Comparison of ENCODE assay signal across 9 cellular contexts in the genomic region with DNA sequence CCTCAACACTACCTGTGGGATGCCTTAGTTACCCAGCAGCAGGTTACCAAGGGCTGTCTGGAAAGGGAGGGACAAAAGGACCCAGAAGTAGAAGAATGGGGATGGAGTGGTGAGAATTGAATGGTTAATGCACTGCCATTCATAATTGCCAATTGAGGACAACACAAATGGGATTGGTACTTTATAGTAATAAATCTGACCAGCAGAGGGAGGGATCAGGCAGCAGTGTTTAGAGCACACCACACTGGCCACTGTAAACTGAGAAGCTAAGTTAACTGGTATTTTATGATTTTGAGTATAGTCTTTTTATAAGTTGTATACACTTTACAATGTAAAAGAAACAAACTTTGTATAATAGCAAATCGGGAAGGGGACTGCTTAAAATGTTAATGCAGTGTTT. TPM values are rescaled to one million over a fixed set of nuclear protein-coding genes. Genes with fewer than 3 reads are reported as not detected.
A peak's percentile ranks its signal among the peaks of the same experiment; 100 is the strongest.
DNase-seq lines count a peak whose midpoint lies in the region; FAIRE-seq and TF ChIP-seq lines count a peak whose summit lies in the region.
"Had no signal": no experiment of that assay in that cellular context is flagged by ENCODE, and none has a peak within 500 bp of the region (broad histone marks: within the 10 kb centered on the region; RNA-seq: fewer than 3 reads in every experiment).

No MANE protein-coding gene starts in this region.

- TF ChIP-seq POLR2A in endothelial cell of umbilical vein (IDR thresholded peaks at IDR 0.05; ENCODE audit: low read depth, low read length) = no peak

- no peaks in the 10 kb centered on the region for H3K4me1 ChIP-seq in endothelial cell of umbilical vein (ENCODE audit: control insufficient read depth, extremely low read depth, insufficient read depth, low read length)

- H2AFZ ChIP-seq in endothelial cell of umbilical vein (ENCODE audit: low read depth, low read length) = no peak overlapping the region

- FAIRE-seq in endothelial cell of umbilical vein (lab: Jason Lieb, UNC) = no peak

- H3K79me2 ChIP-seq in endothelial cell of umbilical vein (ENCODE audit: control insufficient read depth, insufficient read depth, low read length) = no peaks in the 10 kb centered on the region

- no TSS peak for BruUV-seq in endothelial cell of umbilical vein (replicated peaks; lab: Mats Ljungman, UMichigan)

- no peak overlapping the region for H3K9ac ChIP-seq in endothelial cell of umbilical vein (replicated peaks; ENCODE audit: extremely low read depth, insufficient read depth, low read length)

- intact Hi-C loops in endothelial cell of umbilical vein (cut with micrococcal nuclease) = no loop called here

- no peak overlapping the region for H3K4me3 ChIP-seq in endothelial cell of umbilical vein (replicated peaks in 1 of 3; ENCODE audit: insufficient read depth in 1 of 3, low read depth in 1 of 3, low read length in 3 of 3)

- H3K9me3 ChIP-seq in endothelial cell of umbilical vein (replicated peaks; ENCODE audit: control insufficient read depth, insufficient read depth, low read length) = no peaks in the 10 kb centered on the region

- no peak overlapping the region for H3K4me2 ChIP-seq in endothelial cell of umbilical vein (ENCODE audit: insufficient read depth, low read length)

- no peaks in the 10 kb centered on the region for H3K27me3 ChIP-seq in endothelial cell of umbilical vein (ENCODE audit: control insufficient read depth in 2 of 2, insufficient read depth in 2 of 2, low read length in 2 of 2)

- H3K27ac ChIP-seq in endothelial cell of umbilical vein (ENCODE audit: insufficient read depth, low read depth, low read length) = no peak overlapping the region
- H3K27ac ChIP-seq: HL-60 had no signal

- no peaks in the 10 kb centered on the region for H4K20me1 ChIP-seq in endothelial cell of umbilical vein (replicated peaks; ENCODE audit: control insufficient read depth, extremely low read depth, insufficient read depth, low read length)

- peak; percentile 26 to 36 for TF ChIP-seq CTCF in endothelial cell of umbilical vein (IDR thresholded peaks at IDR 0.05; ENCODE audit: extremely low read depth in 1 of 2, insufficient read depth in 1 of 2, low read depth in 1 of 2, low read length in 2 of 2)

- peak; percentile 25 for DNase-seq in AG08396 (ENCODE audit: low spot score)
- DNase-seq in Kasumi-1 (lab: John Stamatoyannopoulos, UW) = peak; percentile 46 to 62
- peak; percentile 26 for DNase-seq in endothelial cell of umbilical vein (ENCODE audit: low read depth, low spot score)
- DNase-seq in NCI-H1694 (lab: John Stamatoyannopoulos, UW) = no peak
- no peak for DNase-seq in COR-L47 (lab: John Stamatoyannopoulos, UW)
- DNase-seq in H4 (ENCODE audit: low spot score) = no peak
- DNase-seq: Calu3; NK-92 treated with Interleukin-12 subunit alpha and Interleukin-12 subunit beta, amount 100 ng/mL, for 24 hours had no signal

- CTCF ChIA-PET in endothelial cell of umbilical vein (lab: Charles Lee) = interaction anchor here (0.5 to 3.4 kb wide), 14 partner anchors 10 to 1267 kb away, joined by 3 to 22 read pairs (median 5); partner anchors contain the start of genes NRGN and TBRG1

- no peaks in the 10 kb centered on the region for H3K9me1 ChIP-seq in endothelial cell of umbilical vein (replicated peaks; ENCODE audit: control insufficient read depth, extremely low read depth, insufficient read depth, low read length)

- POLR2A ChIA-PET in endothelial cell of umbilical vein (lab: Charles Lee) = no interaction called here

- dilution Hi-C loops in endothelial cell of umbilical vein (cut with MboI; ENCODE audit: extremely low pct_ligation_motif_present, low sequenced_read_pairs) = no loop called here

- H3K36me3 ChIP-seq in endothelial cell of umbilical vein (ENCODE audit: control insufficient read depth in 2 of 2, extremely low read depth in 1 of 2, insufficient read depth in 2 of 2, low read length in 2 of 2) = peaks cover 10 to 24% of the 10 kb centered on the region in 2 experiments

TF ChIP-seq in endothelial cell of umbilical vein, 7 proteins besides CTCF, POLR2A, EP300 and RAD21:
- no peak for TF ChIP-seq GATA2 (IDR thresholded peaks at IDR 0.05; ENCODE audit: insufficient read depth, insufficient read length, low read depth, low read length)
- TF ChIP-seq, protein P1, sequence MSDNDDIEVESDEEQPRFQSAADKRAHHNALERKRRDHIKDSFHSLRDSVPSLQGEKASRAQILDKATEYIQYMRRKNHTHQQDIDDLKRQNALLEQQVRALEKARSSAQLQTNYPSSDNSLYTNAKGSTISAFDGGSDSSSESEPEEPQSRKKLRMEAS (IDR thresholded peaks at IDR 0.05; ENCODE audit: insufficient read depth, insufficient read length) = no peak
- TF ChIP-seq JUN (IDR thresholded peaks at IDR 0.05; ENCODE audit: borderline replicate concordance, insufficient read depth, insufficient read length, low read depth) = no peak
- no peak for TF ChIP-seq EZH2 (IDR thresholded peaks at IDR 0.05; ENCODE audit: borderline replicate concordance, low read depth, low read length, severe bottlenecking)
- no peak for TF ChIP-seq FOS (IDR thresholded peaks at IDR 0.05; ENCODE audit: borderline replicate concordance, insufficient read depth, low read length)
- TF ChIP-seq MYC (IDR thresholded peaks at IDR 0.05; ENCODE audit: low read depth, low read length) = no peak
- TF ChIP-seq POLR2AphosphoS5 (IDR thresholded peaks at IDR 0.05; ENCODE audit: insufficient read depth, low read depth, low read length) = no peak
TF ChIP-seq in endothelial cell of umbilical vein: peak in this region for 0.

RNA-seq across cellular contexts. Expression of gene TBRG1, which starts 10.7 kb away (rescaled TPM):
- total RNA-seq in endothelial cell of umbilical vein = 29.6 and 34.4 TPM in 2 replicates
- polyA plus RNA-seq in endothelial cell of umbilical vein = 22.4 and 24.3 TPM in 2 replicates
- polyA plus RNA-seq in endothelial cell of umbilical vein (2011; cell fraction: cytosol; rRNA removed) = 17.4 and 20.9 TPM in 2 replicates
- polyA plus RNA-seq in endothelial cell of umbilical vein (2011; cell fraction: nucleus; rRNA removed) = 124 and 125 TPM in 2 replicates
- polyA plus RNA-seq in endothelial cell of umbilical vein (2012) = 29.5 and 29.7 TPM in 2 replicates
- polyA minus RNA-seq in endothelial cell of umbilical vein = 23.0 and 24.4 TPM in 2 replicates
- polyA minus RNA-seq in endothelial cell of umbilical vein (2011; cell fraction: cytosol; rRNA and poly(A)+ RNA removed) = 7.8 TPM
- 33.1 and 35.3 TPM in 2 replicates for polyA minus RNA-seq in endothelial cell of umbilical vein (2011; cell fraction: nucleus; rRNA and poly(A)+ RNA removed)
- total RNA-seq in H4 (2014; rRNA removed; shearing (Covaris generic)) = 22.8 and 24.8 TPM in 2 replicates

RNA-seq across cellular contexts. Expression of gene PANX3, which starts 22.1 kb away (rescaled TPM):
- total RNA-seq in endothelial cell of umbilical vein = not detected in 2 replicates
- not detected in 2 replicates for polyA plus RNA-seq in endothelial cell of umbilical vein
- polyA plus RNA-seq in endothelial cell of umbilical vein (2011; cell fraction: cytosol; rRNA removed) = not detected in 2 replicates
- not detected in 2 replicates for polyA plus RNA-seq in endothelial cell of umbilical vein (2011; cell fraction: nucleus; rRNA removed)
- not detected in 2 replicates for polyA plus RNA-seq in endothelial cell of umbilical vein (2012)
- not detected in 2 replicates for polyA minus RNA-seq in endothelial cell of umbilical vein
- not detected for polyA minus RNA-seq in endothelial cell of umbilical vein (2011; cell fraction: cytosol; rRNA and poly(A)+ RNA removed)
- not detected in 2 replicates for polyA minus RNA-seq in endothelial cell of umbilical vein (2011; cell fraction: nucleus; rRNA and poly(A)+ RNA removed)
- total RNA-seq in H4 (2014; rRNA removed; shearing (Covaris generic)) = not detected in 2 replicates
- total RNA-seq: Calu3 had no signal

RNA-seq across cellular contexts. Expression of gene SIAE, which starts 40.2 kb away (rescaled TPM):
- total RNA-seq in endothelial cell of umbilical vein = 15.1 and 16.9 TPM in 2 replicates
- polyA plus RNA-seq in endothelial cell of umbilical vein = 22.1 and 23.9 TPM in 2 replicates
- 18.3 TPM in 2 replicates for polyA plus RNA-seq in endothelial cell of umbilical vein (2011; cell fraction: cytosol; rRNA removed)
- polyA plus RNA-seq in endothelial cell of umbilical vein (2011; cell fraction: nucleus; rRNA removed) = 17.3 and 19.9 TPM in 2 replicates
- 24.2 and 28.2 TPM in 2 replicates for polyA plus RNA-seq in endothelial cell of umbilical vein (2012)
- 24.5 and 25.2 TPM in 2 replicates for polyA minus RNA-seq in endothelial cell of umbilical vein
- 3.2 TPM for polyA minus RNA-seq in endothelial cell of umbilical vein (2011; cell fraction: cytosol; rRNA and poly(A)+ RNA removed)
- 7.5 and 8.1 TPM in 2 replicates for polyA minus RNA-seq in endothelial cell of umbilical vein (2011; cell fraction: nucleus; rRNA and poly(A)+ RNA removed)
- total RNA-seq in H4 (2014; rRNA removed; shearing (Covaris generic)) = 18.7 and 22.8 TPM in 2 replicates

RNA-seq across cellular contexts. Expression of gene SPA17, which starts 40.3 kb away (rescaled TPM):
- 4.7 and 6.1 TPM in 2 replicates for total RNA-seq in endothelial cell of umbilical vein
- 2.8 and 3.9 TPM in 2 replicates for polyA plus RNA-seq in endothelial cell of umbilical vein
- polyA plus RNA-seq in endothelial cell of umbilical vein (2011; cell fraction: cytosol; rRNA removed) = 7.7 and 8.6 TPM in 2 replicates
- polyA plus RNA-seq in endothelial cell of umbilical vein (2011; cell fraction: nucleus; rRNA removed) = 3.3 and 5.8 TPM in 2 replicates
- 9.8 and 15.4 TPM in 2 replicates for polyA plus RNA-seq in endothelial cell of umbilical vein (2012)
- 5.3 and 6.7 TPM in 2 replicates for polyA minus RNA-seq in endothelial cell of umbilical vein
- 1.8 TPM for polyA minus RNA-seq in endothelial cell of umbilical vein (2011; cell fraction: cytosol; rRNA and poly(A)+ RNA removed)
- polyA minus RNA-seq in endothelial cell of umbilical vein (2011; cell fraction: nucleus; rRNA and poly(A)+ RNA removed) = 3.1 and 3.5 TPM in 2 replicates
- total RNA-seq in H4 (2014; rRNA removed; shearing (Covaris generic)) = 18.6 and 22.4 TPM in 2 replicates

Comparison
In these comparisons a context has a peak if more than half of its experiments do, and no peak if none do; other contexts are left out.
1. DNase-seq: peak in AG08396 (single experiment), Kasumi-1 (2 of 2) and endothelial cell of umbilical vein (single experiment); none in NCI-H1694 (single experiment), COR-L47 (single experiment) and H4 (single experiment).